In genomic region chr15:99132122-99132521, GRCh38 we compare ENCODE assay signal across 1 cellular context.
TF ChIP-seq lines count a peak whose summit lies in the region.

No MANE protein-coding gene starts in this region.

TF ChIP-seq in A549, 52 proteins besides CTCF, POLR2A, EP300 and RAD21 (continued from another document):
- TF ChIP-seq MAZ (IDR thresholded peaks at IDR 0.05; ENCODE audit: borderline replicate concordance, low read depth, low read length): no peak
- no peak for TF ChIP-seq NFE2L2 (conservative IDR thresholded peaks at IDR 0.05; ENCODE audit: low read length)
- no peak for TF ChIP-seq REST (IDR thresholded peaks at IDR 0.05)
- TF ChIP-seq ELK1 (IDR thresholded peaks at IDR 0.05; ENCODE audit: low read depth, low read length): no peak
- no peak for TF ChIP-seq TP53 (CRISPR knock-in tag; IDR thresholded peaks at IDR 0.05)
- no peak for TF ChIP-seq CHD4 (IDR thresholded peaks at IDR 0.05; ENCODE audit: borderline replicate concordance)
- TF ChIP-seq HDAC2 (IDR thresholded peaks at IDR 0.05): no peak
- no peak for TF ChIP-seq ESRRA (IDR thresholded peaks at IDR 0.05; ENCODE audit: borderline replicate concordance, low read length)
